In genomic region chr1:247077234-247077633, GRCh38 we compare ENCODE assay signal across 9 cellular contexts. TPM values are rescaled to one million over a fixed set of nuclear protein-coding genes. Genes with fewer than 3 reads are reported as not detected.
A peak's percentile ranks its signal among the peaks of the same experiment; 100 is the strongest.
DNase-seq lines count a peak whose midpoint lies in the region; ATAC-seq and TF ChIP-seq lines count a peak whose summit lies in the region.
"Had no signal": no experiment of that assay in that cellular context is flagged by ENCODE, and none has a peak within 500 bp of the region (broad histone marks: within the 10 kb centered on the region; RNA-seq: fewer than 3 reads in every experiment).

No MANE protein-coding gene starts in this region.

- peaks cover 2% of the 10 kb centered on the region; the same call in 1 of the 2 replicates for H3K27me3 Mint-ChIP-seq in H9 (ENCODE audit: low read depth)
- H3K27me3 Mint-ChIP-seq in activated B cell treated with CpG ODN at 0.5 μM for 24 hours, result no peaks in the 10 kb centered on the region

- H3K36me3 ChIP-seq in iPS-20b (ENCODE audit: insufficient read depth, low read depth, low read length), result peaks cover 14% of the 10 kb centered on the region

- H3K18ac ChIP-seq in H9 (ENCODE audit: insufficient read length, low read depth, low read length), result no peak overlapping the region

- no peak overlapping the region for H4K8ac ChIP-seq in H9 (replicated peaks; ENCODE audit: insufficient read length, low read depth, low read length)

- H3K27ac Mint-ChIP-seq in H9 (no peak overlapping the region), activated B cell treated with CpG ODN at 0.5 μM for 24 hours (peak overlapping the region; percentile 83)

- intact Hi-C loops in activated B cell treated with CpG ODN at 0.5 μM for 24 hours (cut with micrococcal nuclease), result loop anchor here (5.0 kb wide), 1 partner anchor 135 kb away; no protein-coding TSS in a partner anchor

- peaks cover 47 to 52% of the 10 kb centered on the region in 2 experiments for H3K9me3 Mint-ChIP-seq in H9
- H3K9me3 Mint-ChIP-seq in activated B cell treated with CpG ODN at 0.5 μM for 24 hours, result peaks cover 4% of the 10 kb centered on the region

- WGBS in H9 (ENCODE audit: extremely low coverage, insufficient read length, low lambda C conversion rate), result no CpG with 5 or more reads among the region's 2 CpGs

- H3K4me1 Mint-ChIP-seq in H9, result peaks cover 21% of the 10 kb centered on the region in 2 experiments
- peaks cover 28% of the 10 kb centered on the region for H3K4me1 Mint-ChIP-seq in activated B cell treated with CpG ODN at 0.5 μM for 24 hours

- ATAC-seq in activated B cell treated with CpG ODN at 0.5 μM for 24 hours (ENCODE audit: low read depth), result no peak
- ATAC-seq in left lobe of liver, result no peak
- ATAC-seq in GM18858 (IDR thresholded peaks at IDR 0.05; ENCODE audit: unreplicated experiment), result no peak

- H3K4ac ChIP-seq in H9 (ENCODE audit: low read depth, low read length), result no peak overlapping the region

- no peaks in the 10 kb centered on the region for H3K27me3 ChIP-seq in H9 (ENCODE audit: insufficient read depth, low read length)
- no peaks in the 10 kb centered on the region for H3K27me3 ChIP-seq in iPS-20b (ENCODE audit: insufficient read depth, low read length)

- no peak overlapping the region for H4K5ac ChIP-seq in H9 (ENCODE audit: insufficient read length, low read depth, low read length)

- H2BK20ac ChIP-seq in H9 (ENCODE audit: low read depth, low read length, poor library complexity, severe bottlenecking), result no peak overlapping the region

- H2BK120ac ChIP-seq in H9 (ENCODE audit: low read depth, low read length, poor library complexity, severe bottlenecking), result no peak overlapping the region

- H3K23ac ChIP-seq in H9 (ENCODE audit: insufficient read length, low read depth, low read length), result no peak overlapping the region

- H3K4me1 ChIP-seq in H9 (ENCODE audit: insufficient read depth, low read length) (no peaks in the 10 kb centered on the region), iPS-20b (ENCODE audit: insufficient read depth, low read length) (no peaks in the 10 kb centered on the region; the same call in 1 of the 2 replicates)

- H3K36me3 Mint-ChIP-seq in H9 (ENCODE audit: insufficient read depth in 1 of 3, low read depth in 3 of 3), result peaks cover 44 to 51% (median 48%) of the 10 kb centered on the region in 3 experiments
- peaks cover 9% of the 10 kb centered on the region for H3K36me3 Mint-ChIP-seq in activated B cell treated with CpG ODN at 0.5 μM for 24 hours (ENCODE audit: low read depth)

- CTCF ChIA-PET in AG04449 (lab: Yijun Ruan, JAX) (no interaction called here), activated B cell treated with CpG ODN at 0.5 μM for 24 hours (lab: Charles Lee) (no interaction called here)

- DNase-seq in AG04449 (ENCODE audit: low read depth, low spot score) (no peak), H9 (no peak), activated B cell treated with CpG ODN at 0.5 μM for 24 hours (no peak), medulla oblongata (ENCODE audit: extremely low spot score) (no peak), left lobe of liver (ENCODE audit: low spot score) (no peak)
- DNase-seq in activated CD4-positive, CD25-positive, alpha-beta regulatory T cell treated with anti-CD3 and anti-CD28 coated beads, Interleukin-2, amount 50 U/mL, for 72 hours, result no peak
- DNase-seq: cerebellar nuclear complex had no signal

- H2BK12ac ChIP-seq in H9 (ENCODE audit: insufficient read length, low read depth, low read length), result no peak overlapping the region

- peaks cover 6% of the 10 kb centered on the region for H3K23me2 ChIP-seq in H9 (ENCODE audit: insufficient read length, low read depth, low read length, poor library complexity, severe bottlenecking)

- H3K9ac ChIP-seq in H9 (ENCODE audit: extremely low read depth, insufficient read length, low read length) (no peak overlapping the region), iPS-20b (ENCODE audit: low read depth, low read length) (peak overlapping the region; percentile 95; the same call in 1 of the 2 replicates)

- no peak overlapping the region for H2AK5ac ChIP-seq in H9 (ENCODE audit: insufficient read length, low read length)

- TF ChIP-seq CTCF in AG04449 (IDR thresholded peaks at IDR 0.05; ENCODE audit: insufficient read depth, low read length, missing control alignments) (no peak), H9 (conservative IDR thresholded peaks at IDR 0.05) (no peak), activated B cell treated with CpG ODN at 0.5 μM for 24 hours (IDR thresholded peaks at IDR 0.05) (no peak)

- H2BK15ac ChIP-seq in H9 (ENCODE audit: low read depth, low read length), result no peak overlapping the region

- H3K9me3 ChIP-seq in H9 (ENCODE audit: control insufficient read depth, low read depth, low read length), result peaks cover 20% of the 10 kb centered on the region
- peaks cover 25% of the 10 kb centered on the region for H3K9me3 ChIP-seq in iPS-20b (ENCODE audit: insufficient read depth, low read depth, low read length)

- peak overlapping the region; percentile 97 for H3K4me2 ChIP-seq in H9 (ENCODE audit: insufficient read depth, insufficient read length, low read length)

- H3K79me2 ChIP-seq in H9 (ENCODE audit: insufficient read depth, low read length), result peaks cover 30% of the 10 kb centered on the region

- POLR2A ChIA-PET in AG04449 (lab: Yijun Ruan, JAX) (no interaction called here), activated B cell treated with CpG ODN at 0.5 μM for 24 hours (lab: Charles Lee) (no interaction called here)

- peak overlapping the region; percentile 91 for H3K4me3 ChIP-seq in AG04449 (ENCODE audit: low read depth, low read length)
- peak overlapping the region; percentile 78 for H3K4me3 ChIP-seq in iPS-20b (ENCODE audit: low read length)

- H4K91ac ChIP-seq in H9 (ENCODE audit: insufficient read length, low read depth, low read length), result no peak overlapping the region

- no peaks in the 10 kb centered on the region for H4K20me1 ChIP-seq in H9 (ENCODE audit: control insufficient read depth, insufficient read depth, insufficient read length)

- no peak overlapping the region for H3K14ac ChIP-seq in H9 (ENCODE audit: insufficient read depth, low read length)

- no peak overlapping the region for H3K56ac ChIP-seq in H9 (ENCODE audit: insufficient read length, low read depth, low read length)

- H2BK5ac ChIP-seq in H9 (ENCODE audit: insufficient read length, low read length), result no peak overlapping the region

- H3K4me3 Mint-ChIP-seq in H9, result peak overlapping the region; percentile 85 to 96
- peak overlapping the region; percentile 95 for H3K4me3 Mint-ChIP-seq in activated B cell treated with CpG ODN at 0.5 μM for 24 hours

- H3T11ph ChIP-seq in H9 (ENCODE audit: low read length), result no peak overlapping the region

- H2AFZ ChIP-seq in H9 (ENCODE audit: low read length), result no peak overlapping the region

- H3K27ac ChIP-seq in H9 (ENCODE audit: insufficient read length, low read depth, low read length), result no peak overlapping the region
- H3K27ac ChIP-seq in iPS-20b (ENCODE audit: low read length), result no peak overlapping the region

- H3K79me1 ChIP-seq in H9 (ENCODE audit: insufficient read depth, low read depth, low read length, poor library complexity, severe bottlenecking), result peaks cover 15% of the 10 kb centered on the region

RNA-seq across cellular contexts. Expression of gene ZNF670, which starts 1.4 kb away (rescaled TPM):
- total RNA-seq in H9 (2021) (12.8 and 13.9 TPM in 2 replicates), activated B cell treated with CpG ODN at 0.5 μM for 24 hours (6.1 and 6.2 TPM in 2 replicates), left lobe of liver (1.0 TPM)

RNA-seq across cellular contexts. Expression of gene ZNF669, which starts 26.9 kb away (rescaled TPM):
- 19.2 and 19.5 TPM in 2 replicates for total RNA-seq in H9 (2021)
- 17.5 and 18.0 TPM in 2 replicates for total RNA-seq in activated B cell treated with CpG ODN at 0.5 μM for 24 hours
- 1.7 TPM for total RNA-seq in left lobe of liver
